ENCODE assay signal across 12 cellular contexts in the genomic region with DNA sequence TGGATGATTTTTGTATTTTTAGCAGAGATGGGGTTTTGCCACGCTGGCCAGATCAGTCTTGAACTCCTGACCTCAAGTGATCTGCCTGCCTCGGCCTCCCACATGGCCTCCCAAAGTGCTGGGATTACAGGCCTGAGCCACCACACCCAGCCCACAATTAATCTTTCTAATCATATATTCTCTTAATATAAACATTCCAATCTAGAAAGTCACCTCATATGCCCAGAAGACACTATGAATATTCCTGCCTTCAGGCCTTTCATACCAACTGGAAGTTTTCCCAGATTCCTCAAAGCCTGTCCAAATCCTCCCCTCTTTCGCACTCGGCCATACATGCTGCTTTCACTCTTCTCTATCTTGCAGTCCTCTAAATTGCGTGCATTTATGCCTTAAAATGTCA. TPM values are rescaled to one million over a fixed set of nuclear protein-coding genes. Genes with fewer than 3 reads are reported as not detected.
A peak's percentile ranks its signal among the peaks of the same experiment; 100 is the strongest.
DNase-seq lines count a peak whose midpoint lies in the region; ATAC-seq and TF ChIP-seq lines count a peak whose summit lies in the region.
"Had no signal": no experiment of that assay in that cellular context is flagged by ENCODE, and none has a peak within 500 bp of the region (broad histone marks: within the 10 kb centered on the region; RNA-seq: fewer than 3 reads in every experiment).

No MANE protein-coding gene starts in this region.

- H3K27me3 ChIP-seq in RWPE2 (ENCODE audit: insufficient read depth, poor library complexity, severe bottlenecking) = no peaks in the 10 kb centered on the region
- H3K27me3 ChIP-seq: uterus had no signal

- no peaks in the 10 kb centered on the region for H3K36me3 ChIP-seq in RWPE2 (ENCODE audit: low read depth)
- H3K36me3 ChIP-seq: uterus had no signal

- ATAC-seq in GM21786 (IDR thresholded peaks at IDR 0.05; ENCODE audit: unreplicated experiment) = peak; percentile 17
- ATAC-seq in RWPE2 (ENCODE audit: low read depth) = peak; percentile 82
- ATAC-seq in HG03039 (IDR thresholded peaks at IDR 0.05; ENCODE audit: unreplicated experiment) = no peak

- H3K27me3 Mint-ChIP-seq in CD14-positive monocyte (ENCODE audit: low read depth in 3 of 3) = peaks cover 0 to 2% (median 0%) of the 10 kb centered on the region in 3 donors

- peaks cover 15 to 19% of the 10 kb centered on the region in 2 donors for H3K36me3 Mint-ChIP-seq in CD14-positive monocyte

- H3K27ac Mint-ChIP-seq in CD14-positive monocyte = peak overlapping the region; percentile 47 to 83 (median 81)

- TF ChIP-seq CTCF in CD14-positive monocyte (IDR thresholded peaks at IDR 0.05) (no peak), RWPE2 (IDR thresholded peaks at IDR 0.05; ENCODE audit: poor library complexity, severe bottlenecking) (no peak), foreskin fibroblast (IDR thresholded peaks at IDR 0.05; ENCODE audit: low read depth, low read length) (no peak), GM13977 (IDR thresholded peaks at IDR 0.05; ENCODE audit: extremely low read depth, insufficient read depth, missing control alignments) (no peak)

- DNase-seq in CD14-positive monocyte (ENCODE audit: low spot score) (no peak), RWPE2 (ENCODE audit: low spot score) (no peak), foreskin fibroblast (peak; percentile 59 to 84), GM13977 (ENCODE audit: low spot score) (no peak), superior temporal gyrus (ENCODE audit: extremely low spot score) (no peak), COR-L47 (lab: John Stamatoyannopoulos, UW) (no peak)
- DNase-seq: activated CD4-positive, alpha-beta T cell treated with anti-CD3 and anti-CD28 coated beads for 48 hours; stimulated activated CD4-positive, alpha-beta T cell treated with anti-CD3 and anti-CD28 coated beads, Interleukin-2, amount 100 ng/mL, for 48 hours; uterus had no signal

- H3K27ac ChIP-seq in RWPE2 (ENCODE audit: poor library complexity, severe bottlenecking) = peak overlapping the region; percentile 46
- H3K27ac ChIP-seq: uterus had no signal

- no peaks in the 10 kb centered on the region for H3K9me3 ChIP-seq in RWPE2 (ENCODE audit: severe bottlenecking)
- H3K9me3 ChIP-seq: uterus had no signal

- no peak overlapping the region for H3K4me3 ChIP-seq in RWPE2 (ENCODE audit: severe bottlenecking)
- H3K4me3 ChIP-seq in foreskin fibroblast (ENCODE audit: low read depth in 1 of 2, low read length in 2 of 2) = no peak overlapping the region
- H3K4me3 ChIP-seq: lung, uterus had no signal

- peaks cover 32% of the 10 kb centered on the region for H3K4me1 Mint-ChIP-seq in CD14-positive monocyte

- H3K9me3 Mint-ChIP-seq in CD14-positive monocyte = no peaks in the 10 kb centered on the region

- H3K4me3 Mint-ChIP-seq in CD14-positive monocyte = peak overlapping the region in 1 of 2 donors; percentile 72

- in situ Hi-C loops in GM13977 (cut with MboI; ENCODE audit: low pct_unique_long_range_greater_than_20kb, low sequenced_read_pairs, unreplicated experiment) = no loop called here

- H3K4me1 ChIP-seq in RWPE2 (ENCODE audit: insufficient read depth, poor library complexity, severe bottlenecking) = peaks cover 12% of the 10 kb centered on the region
- H3K4me1 ChIP-seq: uterus had no signal

- intact Hi-C loops in CD14-positive monocyte (cut with micrococcal nuclease) = no loop called here

RNA-seq across cellular contexts. Expression of a gene that starts 32.6 kb away (rescaled TPM):
- 1 to 10 TPM; 4.6 to 9.0 TPM for polyA plus RNA-seq in CD14-positive monocyte

Comparison
In these comparisons a context has a peak if more than half of its experiments do, and no peak if none do; other contexts are left out.
1. DNase-seq: peak in foreskin fibroblast (2 of 2); none in CD14-positive monocyte (single experiment), RWPE2 (single experiment), GM13977 (single experiment), superior temporal gyrus (single experiment) and COR-L47 (single experiment).